ENCODE assay signal across 18 cellular contexts in genomic region chr2:27916293-27917015, GRCh38. TPM values are rescaled to one million over a fixed set of nuclear protein-coding genes. Genes with fewer than 3 reads are reported as not detected.
A peak's percentile ranks its signal among the peaks of the same experiment; 100 is the strongest.
DNase-seq lines count a peak whose midpoint lies in the region; ATAC-seq, FAIRE-seq and TF ChIP-seq lines count a peak whose summit lies in the region.
"Had no signal": no experiment of that assay in that cellular context is flagged by ENCODE, and none has a peak within 500 bp of the region (broad histone marks: within the 10 kb centered on the region; RNA-seq: fewer than 3 reads in every experiment).

No MANE protein-coding gene starts in this region.

- H3K4me3 Mint-ChIP-seq in naive thymus-derived CD4-positive, alpha-beta T cell: no peak overlapping the region
- H3K4me3 Mint-ChIP-seq: activated CD8-positive, alpha-beta T cell treated with anti-CD3 and anti-CD28 coated beads for 36 hours; activated naive CD8-positive, alpha-beta T cell treated with anti-CD3 and anti-CD28 coated beads, Interleukin-2, amount 10 ng/mL, durations not matched to agents 7 days and 5 days; CD4-positive, alpha-beta T cell; natural killer cell; T-cell had no signal

- H3K4me1 ChIP-seq in heart left ventricle (peaks cover 3 to 50% (median 32%) of the 10 kb centered on the region in 12 donors), muscle layer of duodenum (ENCODE audit: control insufficient read depth in 1 of 2, insufficient read depth in 2 of 2, low read length in 2 of 2) (peaks cover 12% of the 10 kb centered on the region in 2 donors)
- H3K4me1 ChIP-seq in naive thymus-derived CD4-positive, alpha-beta T cell (ENCODE audit: control insufficient read depth in 2 of 2, insufficient read depth in 2 of 2, low read length in 2 of 2): peaks cover 8 to 15% of the 10 kb centered on the region in 2 donors

- H3K4me3 ChIP-seq in heart left ventricle (no peak overlapping the region), muscle layer of duodenum (ENCODE audit: low read depth in 1 of 2, low read length in 2 of 2) (no peak overlapping the region)
- no peak overlapping the region for H3K4me3 ChIP-seq in naive thymus-derived CD4-positive, alpha-beta T cell (ENCODE audit: low read length)

- no peak overlapping the region for H3K27ac Mint-ChIP-seq in naive thymus-derived CD4-positive, alpha-beta T cell
- no peak overlapping the region for H3K27ac Mint-ChIP-seq in activated naive CD4-positive, alpha-beta T cell treated with anti-CD3 and anti-CD28 coated beads, Interleukin-2, amount 50 U/mL, for 72 hours
- H3K27ac Mint-ChIP-seq: activated CD8-positive, alpha-beta T cell treated with anti-CD3 and anti-CD28 coated beads for 36 hours; activated naive CD8-positive, alpha-beta T cell treated with anti-CD3 and anti-CD28 coated beads, Interleukin-2, amount 10 ng/mL, durations not matched to agents 7 days and 5 days; CD4-positive, alpha-beta T cell; natural killer cell; T-cell had no signal

- no peaks in the 10 kb centered on the region for H3K27me3 Mint-ChIP-seq in naive thymus-derived CD4-positive, alpha-beta T cell
- H3K27me3 Mint-ChIP-seq: activated CD8-positive, alpha-beta T cell treated with anti-CD3 and anti-CD28 coated beads for 36 hours; activated naive CD8-positive, alpha-beta T cell treated with anti-CD3 and anti-CD28 coated beads, Interleukin-2, amount 10 ng/mL, durations not matched to agents 7 days and 5 days; CD4-positive, alpha-beta T cell; T-cell had no signal

- DNase-seq in heart left ventricle (no peak), Right ventricle myocardium superior (no peak), foreskin melanocyte (peak; percentile 48), urothelium cell line (ENCODE audit: low spot score) (no peak), COR-L47 (lab: John Stamatoyannopoulos, UW) (no peak)
- DNase-seq in naive thymus-derived CD4-positive, alpha-beta T cell: no peak
- no peak for DNase-seq in activated naive CD4-positive, alpha-beta T cell treated with anti-CD3 and anti-CD28 coated beads, Interleukin-2, amount 50 U/mL, for 72 hours (ENCODE audit: low spot score in 2 of 2)
- DNase-seq: ACHN; activated CD8-positive, alpha-beta T cell treated with anti-CD3 and anti-CD28 coated beads for 36 hours; activated naive CD8-positive, alpha-beta T cell treated with anti-CD3 and anti-CD28 coated beads, Interleukin-2, amount 10 ng/mL, durations not matched to agents 7 days and 5 days; CD4-positive, alpha-beta T cell; hypothalamus; Karpas-422; natural killer cell; NCI-H1417 treated with DMSO at 0.1 percent for 48 hours; stimulated activated naive CD4-positive, alpha-beta T cell; T-cell had no signal

- H3K9me3 Mint-ChIP-seq in naive thymus-derived CD4-positive, alpha-beta T cell: peaks cover 0 to 2% (median 0%) of the 10 kb centered on the region in 11 donors
- no peaks in the 10 kb centered on the region for H3K9me3 Mint-ChIP-seq in activated naive CD4-positive, alpha-beta T cell treated with anti-CD3 and anti-CD28 coated beads, Interleukin-2, amount 50 U/mL, for 72 hours
- H3K9me3 Mint-ChIP-seq: activated CD8-positive, alpha-beta T cell treated with anti-CD3 and anti-CD28 coated beads for 36 hours; CD4-positive, alpha-beta T cell; natural killer cell; T-cell had no signal

- H3K9me3 ChIP-seq in heart left ventricle (no peaks in the 10 kb centered on the region), muscle layer of duodenum (ENCODE audit: control insufficient read depth in 1 of 2, low read length in 2 of 2) (no peaks in the 10 kb centered on the region)
- H3K9me3 ChIP-seq in naive thymus-derived CD4-positive, alpha-beta T cell (ENCODE audit: control insufficient read depth in 2 of 3, low read length in 3 of 3): no peaks in the 10 kb centered on the region

- H3K4me1 Mint-ChIP-seq in naive thymus-derived CD4-positive, alpha-beta T cell: peaks cover 0 to 37% (median 23%) of the 10 kb centered on the region in 7 donors

- ATAC-seq in heart left ventricle (no peak), Right ventricle myocardium superior (ENCODE audit: poor library complexity) (no peak)
- ATAC-seq in naive thymus-derived CD4-positive, alpha-beta T cell: no peak
- ATAC-seq in activated naive CD4-positive, alpha-beta T cell treated with anti-CD3 and anti-CD28 coated beads, Interleukin-2, amount 50 U/mL, for 72 hours: no peak
- ATAC-seq: activated CD8-positive, alpha-beta T cell treated with anti-CD3 and anti-CD28 coated beads for 36 hours; natural killer cell; T-cell had no signal

- H3K36me3 Mint-ChIP-seq in naive thymus-derived CD4-positive, alpha-beta T cell: peaks cover 4 to 25% (median 7%) of the 10 kb centered on the region in 5 donors
- H3K36me3 Mint-ChIP-seq in activated naive CD4-positive, alpha-beta T cell treated with anti-CD3 and anti-CD28 coated beads, Interleukin-2, amount 50 U/mL, for 72 hours: peaks cover 4 to 12% of the 10 kb centered on the region in 2 donors
- H3K36me3 Mint-ChIP-seq: natural killer cell had no signal

- no peak for TF ChIP-seq POLR2A in heart left ventricle (IDR thresholded peaks at IDR 0.05)

- POLR2A ChIA-PET in naive thymus-derived CD4-positive, alpha-beta T cell (lab: Charles Lee): no interaction called here

- CTCF ChIA-PET in naive thymus-derived CD4-positive, alpha-beta T cell (lab: Charles Lee): no interaction called here

- FAIRE-seq in urothelium cell line (lab: Jason Lieb, UNC): peak; percentile 44

- WGBS in heart left ventricle, 4 donors: 85 to 97% (median 95%) methylated on average over 1 of the region's 1 CpG

- peak overlapping the region in 7 of 12 donors; percentile 0 to 78 (median 22) for H3K27ac ChIP-seq in heart left ventricle
- H3K27ac ChIP-seq in muscle layer of duodenum (ENCODE audit: low read length): peak overlapping the region; percentile 62
- no peak overlapping the region for H3K27ac ChIP-seq in naive thymus-derived CD4-positive, alpha-beta T cell (ENCODE audit: low read depth, low read length)

- no peaks in the 10 kb centered on the region for H3K27me3 ChIP-seq in heart left ventricle
- no peaks in the 10 kb centered on the region for H3K27me3 ChIP-seq in muscle layer of duodenum (ENCODE audit: low read depth, low read length)
- no peaks in the 10 kb centered on the region for H3K27me3 ChIP-seq in naive thymus-derived CD4-positive, alpha-beta T cell (ENCODE audit: control insufficient read depth in 2 of 2, insufficient read depth in 2 of 2, low read length in 2 of 2)

- no peak for TF ChIP-seq CTCF in heart left ventricle (IDR thresholded peaks at IDR 0.05)

- H3K36me3 ChIP-seq in heart left ventricle (no peaks in the 10 kb centered on the region), muscle layer of duodenum (ENCODE audit: control insufficient read depth in 1 of 2, insufficient read depth in 2 of 2, low read length in 2 of 2) (no peaks in the 10 kb centered on the region)
- no peaks in the 10 kb centered on the region for H3K36me3 ChIP-seq in naive thymus-derived CD4-positive, alpha-beta T cell (ENCODE audit: control insufficient read depth in 2 of 3, insufficient read depth in 3 of 3, low read length in 3 of 3)

- intact Hi-C loops in heart left ventricle (cut with DNase I): no loop called here
- intact Hi-C loops in Right ventricle myocardium superior (cut with DNase I): no loop called here
- intact Hi-C loops in naive thymus-derived CD4-positive, alpha-beta T cell (cut with micrococcal nuclease): no loop called here

RNA-seq across cellular contexts. Expression of gene BABAM2, which starts 25.9 kb away (rescaled TPM):
- 10 to 100 TPM; 55.1 to 75.1 (median 64.4) TPM for total RNA-seq in heart left ventricle
- 10 to 100 TPM; 22.2 to 46.2 TPM for polyA plus RNA-seq in heart left ventricle
- total RNA-seq in Right ventricle myocardium superior: 51.3 TPM
- total RNA-seq in naive thymus-derived CD4-positive, alpha-beta T cell: 10 to 100 TPM; 34.2 to 55.8 (median 40.3) TPM
- 10 to 100 TPM; 44.2 to 58.2 TPM for polyA plus RNA-seq in naive thymus-derived CD4-positive, alpha-beta T cell
- 10 to 100 TPM; 45.2 to 59.8 TPM for total RNA-seq in activated naive CD4-positive, alpha-beta T cell treated with anti-CD3 and anti-CD28 coated beads, Interleukin-2, amount 50 U/mL, for 72 hours

RNA-seq across cellular contexts. Expression of gene RBKS, which starts 26.3 kb away (rescaled TPM):
- total RNA-seq in heart left ventricle: 1 to 10 TPM; 2.0 to 6.0 (median 4.1) TPM
- polyA plus RNA-seq in heart left ventricle: 1 to 10 TPM; 1.3 to 4.0 TPM
- 4.2 TPM for total RNA-seq in Right ventricle myocardium superior
- total RNA-seq in naive thymus-derived CD4-positive, alpha-beta T cell: 10 to 100 TPM in 1 of 5 experiments, 1 to 10 TPM in 4; 1.5 to 10.8 (median 2.0) TPM
- 1 to 10 TPM; 3.2 to 5.5 TPM for polyA plus RNA-seq in naive thymus-derived CD4-positive, alpha-beta T cell
- 10 to 100 TPM in 1 of 2 donors, 1 to 10 TPM in 1; 1.5 to 12.1 TPM for total RNA-seq in activated naive CD4-positive, alpha-beta T cell treated with anti-CD3 and anti-CD28 coated beads, Interleukin-2, amount 50 U/mL, for 72 hours
